Comparison of ENCODE assay signal across 23 cellular contexts in genomic region chr20:20321917-20322316, GRCh38.
"Had no signal": no experiment of that assay in that cellular context is flagged by ENCODE, and none has a peak within 500 bp of the region (broad histone marks: within the 10 kb centered on the region; RNA-seq: fewer than 3 reads in every experiment).

No MANE protein-coding gene starts in this region.

- H3K9me3 Mint-ChIP-seq: natural killer cell; stimulated activated naive CD8-positive, alpha-beta T cell treated with anti-CD3 and anti-CD28 coated beads, Interleukin-15, Interleukin-2, amounts not matched to agents 100 ng/mL and 50 ng/mL, for 24 hours had no signal

- H3K36me3 Mint-ChIP-seq: natural killer cell; neural progenitor cell; stimulated activated memory B cell treated with anti-CD40 and anti-IgM and Interleukin-4, amounts not matched to agents 10 μg/mL and 1 μg/mL and 100 μg/mL, for 72 hours had no signal

- H3K4me1 Mint-ChIP-seq: natural killer cell had no signal

- H3K4me3 Mint-ChIP-seq: natural killer cell; nephron; neural progenitor cell; stimulated activated memory B cell treated with anti-CD40 and anti-IgM and Interleukin-4, amounts not matched to agents 10 μg/mL and 1 μg/mL and 100 μg/mL, for 72 hours; stimulated activated naive CD8-positive, alpha-beta T cell treated with anti-CD3 and anti-CD28 coated beads, Interleukin-15, Interleukin-2, amounts not matched to agents 100 ng/mL and 50 ng/mL, for 24 hours had no signal

- H3K27ac Mint-ChIP-seq: natural killer cell; nephron; neural progenitor cell; progenitor cell of endocrine pancreas; stimulated activated memory B cell treated with anti-CD40 and anti-IgM and Interleukin-4, amounts not matched to agents 10 μg/mL and 1 μg/mL and 100 μg/mL, for 72 hours; stimulated activated naive CD8-positive, alpha-beta T cell treated with anti-CD3 and anti-CD28 coated beads, Interleukin-15, Interleukin-2, amounts not matched to agents 100 ng/mL and 50 ng/mL, for 24 hours had no signal

- ATAC-seq: natural killer cell; psoas muscle; right cardiac atrium; right lobe of liver; stimulated activated memory B cell treated with anti-CD40 and anti-IgM and Interleukin-4, amounts not matched to agents 10 μg/mL and 1 μg/mL and 100 μg/mL, for 72 hours had no signal

- DNase-seq: natural killer cell; occipital lobe; ovary; posterior cingulate gyrus; psoas muscle; right cardiac atrium; right lobe of liver; sigmoid colon; small intestine; stimulated activated CD4-positive, alpha-beta T cell treated with anti-CD3 and anti-CD28 coated beads, Interleukin-15, amount 100 ng/mL, for 24 hours; stimulated activated CD4-positive, alpha-beta T cell treated with anti-CD3 and anti-CD28 coated beads, Interleukin-2, amount 100 ng/mL, for 24 hours; stimulated activated CD4-positive, alpha-beta T cell treated with anti-CD3 and anti-CD28 coated beads, Interleukin-2, amount 100 ng/mL, for 48 hours; stimulated activated CD4-positive, alpha-beta T cell treated with anti-CD3 and anti-CD28 coated beads, Interleukin-4, amount 100 ng/mL, for 24 hours; stimulated activated naive CD4-positive, alpha-beta T cell treated with Interleukin-2 at 50 U/mL for 16 hours; stomach; thyroid gland; trophoblast cell; upper lobe of left lung had no signal
